Comparison of ENCODE assay signal across 31 cellular contexts in genomic region chr12:47041327-47041726, GRCh38.
"Had no signal": no experiment of that assay in that cellular context is flagged by ENCODE, and none has a peak within 500 bp of the region (broad histone marks: within the 10 kb centered on the region; RNA-seq: fewer than 3 reads in every experiment).

No MANE protein-coding gene starts in this region.

- H3K36me3 Mint-ChIP-seq: activated naive CD8-positive, alpha-beta T cell; brain had no signal

- H3K27ac ChIP-seq: ascending aorta, breast epithelium, cardiac muscle cell, coronary artery, dorsolateral prefrontal cortex, esophagus muscularis mucosa, foreskin keratinocyte, gastrocnemius medialis, heart left ventricle had no signal

- H3K9me3 Mint-ChIP-seq: activated CD8-positive, alpha-beta T cell treated with anti-CD3 and anti-CD28 coated beads for 36 hours; activated T-cell treated with anti-CD3 and anti-CD28 coated beads, Interleukin-2, amount 50 U/mL, for 4 hours; activated T-helper 17 cell treated with anti-CD3 and anti-CD28 coated beads, Interleukin-2, amount 50 U/mL, for 72 hours; dendritic cell treated with granulocyte-macrophage colony-stimulating factor and Interleukin-4, amounts not matched to agents 40 ng/mL and 50 ng/mL, for 4 days had no signal

- H3K27me3 ChIP-seq: ascending aorta, breast epithelium, cardiac muscle cell, esophagus muscularis mucosa, foreskin keratinocyte, gastrocnemius medialis, heart left ventricle had no signal

- H3K27ac Mint-ChIP-seq: activated CD4-positive, alpha-beta T cell treated with anti-CD3 and anti-CD28 coated beads for 36 hours; activated CD4-positive, alpha-beta T cell treated with anti-CD3 and anti-CD28 coated beads, Interleukin-2, amount 10 ng/mL, durations not matched to agents 24 days and 14 days; activated CD8-positive, alpha-beta T cell treated with anti-CD3 and anti-CD28 coated beads for 36 hours; activated naive CD8-positive, alpha-beta T cell; activated T-helper 17 cell treated with anti-CD3 and anti-CD28 coated beads, Interleukin-2, amount 50 U/mL, for 72 hours; brain; dendritic cell treated with granulocyte-macrophage colony-stimulating factor and Interleukin-4, amounts not matched to agents 40 ng/mL and 50 ng/mL, for 4 days had no signal

- H3K27me3 Mint-ChIP-seq: activated CD4-positive, alpha-beta T cell treated with anti-CD3 and anti-CD28 coated beads, Interleukin-2, amount 10 ng/mL, durations not matched to agents 24 days and 14 days; activated CD8-positive, alpha-beta T cell treated with anti-CD3 and anti-CD28 coated beads for 36 hours; activated naive CD8-positive, alpha-beta T cell; dendritic cell treated with granulocyte-macrophage colony-stimulating factor and Interleukin-4, amounts not matched to agents 40 ng/mL and 50 ng/mL, for 4 days had no signal

- H3K4me3 Mint-ChIP-seq: activated CD4-positive, alpha-beta T cell treated with anti-CD3 and anti-CD28 coated beads for 36 hours; activated CD4-positive, alpha-beta T cell treated with anti-CD3 and anti-CD28 coated beads, Interleukin-2, amount 10 ng/mL, durations not matched to agents 24 days and 14 days; activated CD8-positive, alpha-beta T cell treated with anti-CD3 and anti-CD28 coated beads for 36 hours; activated naive CD8-positive, alpha-beta T cell; activated T-cell treated with anti-CD3 and anti-CD28 coated beads, Interleukin-2, amount 50 U/mL, for 4 hours; activated T-helper 17 cell treated with anti-CD3 and anti-CD28 coated beads, Interleukin-2, amount 50 U/mL, for 72 hours; brain; dendritic cell treated with granulocyte-macrophage colony-stimulating factor and Interleukin-4, amounts not matched to agents 40 ng/mL and 50 ng/mL, for 4 days had no signal

- H3K4me1 Mint-ChIP-seq: activated T-helper 17 cell treated with anti-CD3 and anti-CD28 coated beads, Interleukin-2, amount 50 U/mL, for 72 hours; brain had no signal

- H3K9me3 ChIP-seq: breast epithelium, esophagus muscularis mucosa had no signal

- H3K4me3 ChIP-seq: ascending aorta, breast epithelium, cardiac muscle cell, coronary artery, dorsolateral prefrontal cortex, esophagus muscularis mucosa, gastrocnemius medialis, heart left ventricle had no signal

- DNase-seq: activated CD4-positive, alpha-beta T cell treated with anti-CD3 and anti-CD28 coated beads for 36 hours; activated CD4-positive, alpha-beta T cell treated with anti-CD3 and anti-CD28 coated beads, Interleukin-2, amount 10 ng/mL, durations not matched to agents 24 days and 14 days; activated CD4-positive, CD25-positive, alpha-beta regulatory T cell; activated CD4-positive, CD25-positive, alpha-beta regulatory T cell treated with anti-CD3 and anti-CD28 coated beads, Interleukin-2, amount 50 U/mL, for 72 hours; activated CD8-positive, alpha-beta memory T cell treated with anti-CD3 and anti-CD28 coated beads for 24 hours; activated CD8-positive, alpha-beta T cell treated with anti-CD3 and anti-CD28 coated beads for 36 hours; activated effector memory CD4-positive, alpha-beta T cell treated with Interleukin-2 at 50 U/mL for 16 hours; activated gamma-delta T cell treated with Interleukin-2 at 50 U/mL for 16 hours; activated naive CD4-positive, alpha-beta T cell treated with anti-CD3 and anti-CD28 coated beads, Interleukin-2, amount 50 U/mL, for 16 hours; activated naive CD4-positive, alpha-beta T cell treated with Interleukin-2 at 50 U/mL for 16 hours; activated T-cell treated with anti-CD3 and anti-CD28 coated beads, Interleukin-2, amount 50 U/mL, for 4 hours; central memory CD4-positive, alpha-beta T cell; dorsolateral prefrontal cortex; effector memory CD4-positive, alpha-beta T cell; erythroblast; foreskin keratinocyte; gastrocnemius medialis; glutamatergic neuron; heart left ventricle; SW 1271; T-helper 1 cell; T-helper 2 cell had no signal

- H3K36me3 ChIP-seq: ascending aorta, breast epithelium, cardiac muscle cell, esophagus muscularis mucosa, gastrocnemius medialis, heart left ventricle had no signal

- H3K4me1 ChIP-seq: breast epithelium, esophagus muscularis mucosa, foreskin keratinocyte, gastrocnemius medialis, heart left ventricle had no signal
